ENCODE assay signal across 8 cellular contexts in genomic region chr21:33324311-33325221, GRCh38.
A peak's percentile ranks its signal among the peaks of the same experiment; 100 is the strongest.
DNase-seq lines count a peak whose midpoint lies in the region; ATAC-seq and TF ChIP-seq lines count a peak whose summit lies in the region.

TSS of gene IFNAR1 (plus strand) at chr21:33324970. CDS start at chr21:33325056, 86 bp downstream.

- no peak; the same call in 1 of the 2 replicates for TF ChIP-seq CTCF in AG09319 (IDR thresholded peaks at IDR 0.05; ENCODE audit: low read depth, low read length)

- H3K9me3 Mint-ChIP-seq in central memory CD8-positive, alpha-beta T cell: no peaks in the 10 kb centered on the region

- DNase-seq in AG09319 (ENCODE audit: extremely low read depth, low read depth) (peak; percentile 98), NCI-H345 (lab: John Stamatoyannopoulos, UW) (peak; percentile 99), islet precursor cell (peak; percentile 99)
- peak; percentile 97 to 98 (median 97) for DNase-seq in activated CD4-positive, CD25-positive, alpha-beta regulatory T cell (lab: John Stamatoyannopoulos, UW)
- peak; percentile 92 to 97 for DNase-seq in central memory CD8-positive, alpha-beta T cell (ENCODE audit: low spot score in 2 of 2)
- DNase-seq in stimulated activated CD4-positive, alpha-beta T cell treated with anti-CD3 and anti-CD28 coated beads, Interleukin-12 subunit alpha, Interleukin-12 subunit beta, amount 100 ng/mL, for 48 hours (ENCODE audit: low read depth in 2 of 3, low spot score in 1 of 3): peak; percentile 95 to 99 (median 96)

- H3K36me3 Mint-ChIP-seq in central memory CD8-positive, alpha-beta T cell (ENCODE audit: insufficient read depth): peaks cover 9% of the 10 kb centered on the region

- ATAC-seq in GM19025 (IDR thresholded peaks at IDR 0.05; ENCODE audit: low read depth, unreplicated experiment): peak; percentile 54
- ATAC-seq in HG03280 (IDR thresholded peaks at IDR 0.05; ENCODE audit: unreplicated experiment): peak; percentile 86
- ATAC-seq in central memory CD8-positive, alpha-beta T cell (replicated peaks; ENCODE audit: extremely low read depth, poor library complexity, severe bottlenecking): peak; percentile 90

- no peak within 1 kb of the TSS for H3K27ac Mint-ChIP-seq in central memory CD8-positive, alpha-beta T cell (ENCODE audit: low read depth)

- no peak within 1 kb of the TSS for H3K4me3 Mint-ChIP-seq in central memory CD8-positive, alpha-beta T cell

- peaks cover 8% of the 10 kb centered on the region for H3K27me3 Mint-ChIP-seq in central memory CD8-positive, alpha-beta T cell

- peaks cover 12% of the 10 kb centered on the region for H3K4me1 Mint-ChIP-seq in central memory CD8-positive, alpha-beta T cell

Comparison
In these comparisons a context has a peak if more than half of its experiments do, and no peak if none do; other contexts are left out.
1. Peak in every context shown above with its lines: DNase-seq and ATAC-seq.